ENCODE assay signal across 18 cellular contexts in the genomic region with DNA sequence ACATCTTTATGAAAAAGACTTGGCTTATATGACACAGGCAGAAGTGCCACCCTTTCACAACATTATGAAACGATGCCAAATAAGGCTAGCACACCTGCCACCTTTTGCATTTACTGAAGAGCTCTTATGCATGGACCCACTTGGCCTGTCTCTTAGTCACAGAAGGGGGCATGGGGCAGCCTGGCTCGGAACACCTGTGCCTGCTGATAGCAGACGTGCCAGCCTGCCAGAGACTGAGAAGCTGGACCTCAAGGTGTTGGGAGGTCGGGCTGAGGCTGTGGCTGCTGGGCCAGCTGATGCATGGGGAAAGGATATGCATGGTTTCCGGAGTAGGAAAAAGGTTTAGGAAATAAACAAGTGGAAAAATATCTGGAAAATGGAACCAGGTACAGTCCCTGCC. TPM values are rescaled to one million over a fixed set of nuclear protein-coding genes. Genes with fewer than 3 reads are reported as not detected.
DNase-seq lines count a peak whose midpoint lies in the region; ATAC-seq and TF ChIP-seq lines count a peak whose summit lies in the region.
"Had no signal": no experiment of that assay in that cellular context is flagged by ENCODE, and none has a peak within 500 bp of the region (broad histone marks: within the 10 kb centered on the region; RNA-seq: fewer than 3 reads in every experiment).

No MANE protein-coding gene starts in this region.

- DNase-seq in left ventricle myocardium superior (peak; percentile 35), left cardiac atrium (no peak), NCI-H510A treated with DMSO at 0.1 percent for 48 hours (lab: John Stamatoyannopoulos, UW) (peak; percentile 97), left lung (peak in 1 of 2 donors; percentile 47), natural killer cell (no peak)
- no peak for DNase-seq in activated CD4-positive, alpha-beta T cell treated with anti-CD3 and anti-CD28 coated beads for 48 hours
- DNase-seq: activated CD4-positive, alpha-beta T cell treated with anti-CD3 and anti-CD28 coated beads, Interleukin-2, amount 10 ng/mL, durations not matched to agents 24 days and 14 days; activated T-cell treated with anti-CD3 and anti-CD28 coated beads, Interleukin-2, amount 50 U/mL, for 48 hours; adrenal gland; Calu3; hypothalamus; KBM-7; Peyer's patch; T-helper 2 cell had no signal

- no peak overlapping the region for H3K4me3 Mint-ChIP-seq in natural killer cell
- H3K4me3 Mint-ChIP-seq: activated CD4-positive, alpha-beta T cell treated with anti-CD3 and anti-CD28 coated beads, Interleukin-2, amount 10 ng/mL, durations not matched to agents 24 days and 14 days; stimulated activated naive CD8-positive, alpha-beta T cell treated with anti-CD3 and anti-CD28 coated beads, Interleukin-15, Interleukin-2, amounts not matched to agents 100 ng/mL and 50 ng/mL, for 24 hours had no signal

- ATAC-seq in left ventricle myocardium superior = peak; percentile 4
- no peak for ATAC-seq in left cardiac atrium
- ATAC-seq in left lung = peak; percentile 68
- no peak for ATAC-seq in natural killer cell
- ATAC-seq in HG02798 (IDR thresholded peaks at IDR 0.05; ENCODE audit: poor library complexity, unreplicated experiment) = no peak
- no peak for ATAC-seq in HG03571 (IDR thresholded peaks at IDR 0.05; ENCODE audit: unreplicated experiment)
- ATAC-seq: esophagus mucosa had no signal

- H3K4me1 ChIP-seq in left lung = peaks cover 11 to 41% of the 10 kb centered on the region in 2 donors

- H3K27me3 ChIP-seq in left lung = no peaks in the 10 kb centered on the region
- H3K27me3 ChIP-seq: adrenal gland, Peyer's patch had no signal

- peaks cover 26 to 28% of the 10 kb centered on the region in 2 donors for H3K4me1 Mint-ChIP-seq in natural killer cell
- H3K4me1 Mint-ChIP-seq: activated CD4-positive, alpha-beta T cell treated with anti-CD3 and anti-CD28 coated beads, Interleukin-2, amount 10 ng/mL, durations not matched to agents 24 days and 14 days had no signal

- H3K4me3 ChIP-seq in left lung = no peak overlapping the region
- H3K4me3 ChIP-seq: adrenal gland, Peyer's patch had no signal

- H3K9me3 ChIP-seq in left lung = no peaks in the 10 kb centered on the region
- H3K9me3 ChIP-seq: adrenal gland, Peyer's patch had no signal

- no peaks in the 10 kb centered on the region for H3K9me3 Mint-ChIP-seq in natural killer cell
- H3K9me3 Mint-ChIP-seq: activated CD4-positive, alpha-beta T cell treated with anti-CD3 and anti-CD28 coated beads, Interleukin-2, amount 10 ng/mL, durations not matched to agents 24 days and 14 days; stimulated activated naive CD8-positive, alpha-beta T cell treated with anti-CD3 and anti-CD28 coated beads, Interleukin-15, Interleukin-2, amounts not matched to agents 100 ng/mL and 50 ng/mL, for 24 hours had no signal

- TF ChIP-seq CTCF in left lung (IDR thresholded peaks at IDR 0.05) = no peak
- no peak for TF ChIP-seq CTCF in natural killer cell (IDR thresholded peaks at IDR 0.05)

- intact Hi-C loops in left ventricle myocardium superior (cut with micrococcal nuclease) (no loop called here), left cardiac atrium (cut with DNase I) (no loop called here), left lung (cut with DNase I) (no loop called here), natural killer cell (cut with micrococcal nuclease) (no loop called here)

- no peak overlapping the region for H3K27ac Mint-ChIP-seq in natural killer cell
- H3K27ac Mint-ChIP-seq: activated CD4-positive, alpha-beta T cell treated with anti-CD3 and anti-CD28 coated beads, Interleukin-2, amount 10 ng/mL, durations not matched to agents 24 days and 14 days; stimulated activated naive CD8-positive, alpha-beta T cell treated with anti-CD3 and anti-CD28 coated beads, Interleukin-15, Interleukin-2, amounts not matched to agents 100 ng/mL and 50 ng/mL, for 24 hours had no signal

- no peaks in the 10 kb centered on the region for H3K27me3 Mint-ChIP-seq in natural killer cell (ENCODE audit: low read depth in 2 of 2)
- H3K27me3 Mint-ChIP-seq: activated CD4-positive, alpha-beta T cell treated with anti-CD3 and anti-CD28 coated beads, Interleukin-2, amount 10 ng/mL, durations not matched to agents 24 days and 14 days; stimulated activated naive CD8-positive, alpha-beta T cell treated with anti-CD3 and anti-CD28 coated beads, Interleukin-15, Interleukin-2, amounts not matched to agents 100 ng/mL and 50 ng/mL, for 24 hours had no signal

- H3K27ac ChIP-seq in left lung = peak overlapping the region; percentile 20 to 48

- no peaks in the 10 kb centered on the region for H3K36me3 Mint-ChIP-seq in natural killer cell

- H3K36me3 ChIP-seq in left lung = no peaks in the 10 kb centered on the region
- H3K36me3 ChIP-seq: adrenal gland, Peyer's patch had no signal

RNA-seq across cellular contexts. Expression of a gene that starts 21.5 kb away (rescaled TPM):
- total RNA-seq in left ventricle myocardium superior (36.7 TPM), left cardiac atrium (10 to 100 TPM; 34.8 to 35.3 TPM), left lung (10 to 100 TPM; 29.8 to 62.6 TPM), natural killer cell (1 to 10 TPM; 6.7 to 8.9 (median 8.2) TPM)

Comparison
In these comparisons a context has a peak if more than half of its experiments do, and no peak if none do; other contexts are left out.
1. ATAC-seq: peak in left ventricle myocardium superior (single experiment) and left lung (single experiment); none in left cardiac atrium (0 of 2), natural killer cell (0 of 3), HG02798 (single experiment) and HG03571 (single experiment).
2. DNase-seq: peak in left ventricle myocardium superior (single experiment) and NCI-H510A treated with DMSO at 0.1 percent for 48 hours (single experiment); none in left cardiac atrium (single experiment), natural killer cell (single experiment) and activated CD4-positive, alpha-beta T cell treated with anti-CD3 and anti-CD28 coated beads for 48 hours (single experiment).